ENCODE assay signal across 1 cellular context in the genomic region with DNA sequence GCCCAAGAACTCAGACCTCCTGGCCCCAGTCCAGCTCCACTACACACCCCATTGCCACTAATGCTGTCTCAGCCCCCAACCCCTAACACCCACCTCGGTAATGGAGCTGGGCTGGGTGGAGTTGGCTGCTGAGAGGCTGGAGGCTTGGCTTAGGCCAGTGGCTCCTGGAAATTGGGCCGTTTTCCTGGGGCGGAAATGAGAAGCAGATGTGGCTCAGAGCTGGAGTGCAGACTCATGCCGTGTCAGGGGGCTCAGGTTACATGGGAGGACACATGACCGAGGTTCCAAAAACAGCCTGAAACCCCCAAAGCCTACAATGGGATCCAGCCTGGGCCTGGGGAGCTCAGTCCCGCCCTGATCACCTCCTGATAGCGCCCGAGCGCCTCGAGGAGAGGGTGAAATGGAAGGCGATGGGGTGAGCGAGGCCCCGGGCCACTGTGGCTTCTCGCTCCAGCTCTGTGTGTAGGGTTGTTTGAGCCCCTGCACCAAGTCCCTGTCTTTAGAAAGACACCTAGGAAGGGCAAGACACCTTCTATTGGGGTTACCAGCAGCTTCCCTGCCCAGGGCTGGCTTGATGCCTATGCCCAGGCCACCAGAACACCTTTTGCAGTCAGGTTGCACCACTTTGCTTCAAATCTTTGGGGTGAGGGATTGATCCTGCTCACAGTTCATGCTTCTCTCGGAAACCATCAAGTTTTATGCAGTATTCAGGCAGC.
TF ChIP-seq lines count a peak whose summit lies in the region.

No MANE protein-coding gene starts in this region.

TF ChIP-seq in SK-N-SH, 30 proteins besides CTCF, POLR2A, EP300 and RAD21 (continued from another document):
- TF ChIP-seq, protein P1, sequence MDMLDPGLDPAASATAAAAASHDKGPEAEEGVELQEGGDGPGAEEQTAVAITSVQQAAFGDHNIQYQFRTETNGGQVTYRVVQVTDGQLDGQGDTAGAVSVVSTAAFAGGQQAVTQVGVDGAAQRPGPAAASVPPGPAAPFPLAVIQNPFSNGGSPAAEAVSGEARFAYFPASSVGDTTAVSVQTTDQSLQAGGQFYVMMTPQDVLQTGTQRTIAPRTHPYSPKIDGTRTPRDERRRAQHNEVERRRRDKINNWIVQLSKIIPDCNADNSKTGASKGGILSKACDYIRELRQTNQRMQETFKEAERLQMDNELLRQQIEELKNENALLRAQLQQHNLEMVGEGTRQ (IDR thresholded peaks at IDR 0.05; ENCODE audit: borderline replicate concordance, low read depth, low read length) = no peak
- TF ChIP-seq POLR2AphosphoS5 (IDR thresholded peaks at IDR 0.05; ENCODE audit: low read depth, low read length) = peak; percentile 87
- TF ChIP-seq SMC3 (IDR thresholded peaks at IDR 0.05; ENCODE audit: low read depth, low read length) = no peak
- TF ChIP-seq, protein P2, sequence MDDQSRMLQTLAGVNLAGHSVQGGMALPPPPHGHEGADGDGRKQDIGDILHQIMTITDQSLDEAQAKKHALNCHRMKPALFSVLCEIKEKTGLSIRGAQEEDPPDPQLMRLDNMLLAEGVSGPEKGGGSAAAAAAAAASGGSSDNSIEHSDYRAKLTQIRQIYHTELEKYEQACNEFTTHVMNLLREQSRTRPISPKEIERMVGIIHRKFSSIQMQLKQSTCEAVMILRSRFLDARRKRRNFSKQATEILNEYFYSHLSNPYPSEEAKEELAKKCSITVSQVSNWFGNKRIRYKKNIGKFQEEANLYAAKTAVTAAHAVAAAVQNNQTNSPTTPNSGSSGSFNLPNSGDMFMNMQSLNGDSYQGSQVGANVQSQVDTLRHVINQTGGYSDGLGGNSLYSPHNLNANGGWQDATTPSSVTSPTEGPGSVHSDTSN (IDR thresholded peaks at IDR 0.05) = peak; percentile 77
- TF ChIP-seq FOXJ3 (CRISPR knock-in tag; IDR thresholded peaks at IDR 0.05) = no peak
- TF ChIP-seq NFIC (IDR thresholded peaks at IDR 0.05; ENCODE audit: borderline replicate concordance) = peak; percentile 96
- TF ChIP-seq MEF2A (IDR thresholded peaks at IDR 0.05; ENCODE audit: borderline replicate concordance, low read depth) = no peak; the same call in 1 of the 2 replicates
- TF ChIP-seq NRF1 (IDR thresholded peaks at IDR 0.05; ENCODE audit: low read depth, low read length) = no peak
- 0 out of 2 replicates have a peak, but pooled peaks have one; percentile 59 for TF ChIP-seq ZBTB33 (IDR thresholded peaks at IDR 0.05; ENCODE audit: borderline replicate concordance, low read depth)
- peak; percentile 85 for TF ChIP-seq USF1 (IDR thresholded peaks at IDR 0.05; ENCODE audit: borderline replicate concordance, low read depth)
- peak; percentile 45; the same call in 1 of the 2 replicates for TF ChIP-seq GABPA (IDR thresholded peaks at IDR 0.05; ENCODE audit: low read depth)
- peak; percentile 76 for TF ChIP-seq REST (IDR thresholded peaks at IDR 0.05; ENCODE audit: low read depth, low read length)
- TF ChIP-seq JUND (IDR thresholded peaks at IDR 0.05) = peak; percentile 74
- TF ChIP-seq RXRA (IDR thresholded peaks at IDR 0.05; ENCODE audit: borderline replicate concordance, low read depth) = peak; percentile 64; the same call in 1 of the 2 replicates
- no peak for TF ChIP-seq EZH2phosphoT487 (IDR thresholded peaks at IDR 0.05; ENCODE audit: borderline replicate concordance, low read depth)
- TF ChIP-seq TAF1 (IDR thresholded peaks at IDR 0.05; ENCODE audit: borderline replicate concordance, low read depth, low read length) = peak; percentile 38; the same call in 1 of the 2 replicates
- no peak for TF ChIP-seq RCOR1 (IDR thresholded peaks at IDR 0.05; ENCODE audit: low read length)
- TF ChIP-seq SIN3A (IDR thresholded peaks at IDR 0.05; ENCODE audit: borderline replicate concordance, low read depth, low read length) = peak; percentile 69; the same call in 1 of the 2 replicates
- no peak for TF ChIP-seq IRF3 (IDR thresholded peaks at IDR 0.05; ENCODE audit: low read depth, low read length)
- 0 out of 2 replicates have a peak, but pooled peaks have one; percentile 59 for TF ChIP-seq YY1 (IDR thresholded peaks at IDR 0.05; ENCODE audit: low read depth)
- 0 out of 2 replicates have a peak, but pooled peaks have one; percentile 8 for TF ChIP-seq MXI1 (IDR thresholded peaks at IDR 0.05; ENCODE audit: low read depth, low read length)
- peak; percentile 99 for TF ChIP-seq TCF12 (IDR thresholded peaks at IDR 0.05)
TF ChIP-seq in SK-N-SH: peak in this region for 18.
